In the genomic region with DNA sequence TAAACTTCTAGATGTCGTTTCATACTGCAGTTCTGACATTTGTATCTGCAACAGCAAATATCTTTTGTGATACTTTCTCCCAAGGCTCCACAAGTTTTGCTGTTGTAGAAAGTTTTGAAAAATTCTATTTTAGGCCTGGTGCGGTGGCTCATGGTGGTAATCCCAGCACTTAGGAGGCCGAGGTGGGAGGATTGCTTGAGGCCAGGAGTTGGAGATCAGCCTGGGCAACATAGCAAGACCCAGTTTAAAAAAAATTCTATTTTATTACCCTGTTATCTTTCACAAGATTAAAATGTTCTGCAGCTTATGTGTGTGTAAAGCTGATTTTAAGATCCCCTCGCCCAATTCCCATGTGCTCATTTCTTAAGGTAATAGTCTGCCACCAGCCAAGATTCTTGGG, we compare ENCODE assay signal across 12 cellular contexts. TPM values are rescaled to one million over a fixed set of nuclear protein-coding genes. Genes with fewer than 3 reads are reported as not detected.
A peak's percentile ranks its signal among the peaks of the same experiment; 100 is the strongest.
DNase-seq lines count a peak whose midpoint lies in the region; ATAC-seq and TF ChIP-seq lines count a peak whose summit lies in the region.
"Had no signal": no experiment of that assay in that cellular context is flagged by ENCODE, and none has a peak within 500 bp of the region (broad histone marks: within the 10 kb centered on the region; RNA-seq: fewer than 3 reads in every experiment).

No MANE protein-coding gene starts in this region.

- H3K27ac Mint-ChIP-seq in activated T-helper 1 cell treated with anti-CD3 and anti-CD28 coated beads, Interleukin-12 subunit alpha, Interleukin-12 subunit beta, Interleukin-2, Interleukin-4 antibody, amounts not matched to agents 30 ng/mL and 10 ng/mL and 1 ng/mL, durations not matched to agents 14 hours and 24 hours and 36 hours, result peak overlapping the region; percentile 15

- H3K9me3 ChIP-seq in left ventricle myocardium inferior (replicated peaks) (no peaks in the 10 kb centered on the region), iPS-18a (ENCODE audit: control insufficient read depth, low read depth, low read length) (no peaks in the 10 kb centered on the region), thyroid gland (no peaks in the 10 kb centered on the region)
- H3K9me3 ChIP-seq: tibial nerve had no signal

- intact Hi-C loops in left ventricle myocardium inferior (cut with micrococcal nuclease) (no loop called here), left ventricle myocardium superior (cut with micrococcal nuclease) (no loop called here), thyroid gland (cut with DNase I) (loop anchor here (5.0 kb wide), 1 partner anchor 66 kb away; the partner anchor contains the start of genes ARF5 and GCC1)
- intact Hi-C loops in activated T-helper 1 cell treated with anti-CD3 and anti-CD28 coated beads, Interleukin-12 subunit alpha, Interleukin-12 subunit beta, Interleukin-2, Interleukin-4 antibody, amounts not matched to agents 30 ng/mL and 10 ng/mL and 1 ng/mL, durations not matched to agents 14 hours and 24 hours and 36 hours (cut with micrococcal nuclease), result loop anchor here (5.0 to 10.0 kb wide), 5 partner anchors 204 to 881 kb away; partner anchors contain the start of genes HILPDA and IMPDH1

- peak overlapping the region; percentile 100 for H3K4me3 Mint-ChIP-seq in activated T-helper 1 cell treated with anti-CD3 and anti-CD28 coated beads, Interleukin-12 subunit alpha, Interleukin-12 subunit beta, Interleukin-2, Interleukin-4 antibody, amounts not matched to agents 30 ng/mL and 10 ng/mL and 1 ng/mL, durations not matched to agents 14 hours and 24 hours and 36 hours

- H3K4me1 ChIP-seq in left ventricle myocardium inferior (peaks cover 53% of the 10 kb centered on the region), iPS-18a (ENCODE audit: control insufficient read depth, low read depth, low read length) (peaks cover 17% of the 10 kb centered on the region), urinary bladder (ENCODE audit: insufficient read depth) (peaks cover 2% of the 10 kb centered on the region), thyroid gland (peaks cover 21 to 36% of the 10 kb centered on the region in 2 donors)

- peak overlapping the region; percentile 83 for H3K9ac ChIP-seq in iPS-18a (ENCODE audit: low read length)

- H3K27me3 ChIP-seq in left ventricle myocardium inferior (ENCODE audit: low read depth) (no peaks in the 10 kb centered on the region), iPS-18a (ENCODE audit: control insufficient read depth, insufficient read depth, low read length) (no peaks in the 10 kb centered on the region), thyroid gland (no peaks in the 10 kb centered on the region)
- H3K27me3 ChIP-seq: tibial nerve had no signal

- H3K36me3 ChIP-seq in left ventricle myocardium inferior (no peaks in the 10 kb centered on the region), iPS-18a (ENCODE audit: control insufficient read depth, low read depth, low read length) (peaks cover 3% of the 10 kb centered on the region), urinary bladder (ENCODE audit: insufficient read depth) (peaks cover 1% of the 10 kb centered on the region), thyroid gland (no peaks in the 10 kb centered on the region)
- H3K36me3 ChIP-seq: tibial nerve had no signal

- ATAC-seq in left ventricle myocardium superior (no peak), GM19452 (IDR thresholded peaks at IDR 0.05; ENCODE audit: unreplicated experiment) (no peak), HG02852 (IDR thresholded peaks at IDR 0.05; ENCODE audit: unreplicated experiment) (no peak)

- TF ChIP-seq CTCF in left ventricle myocardium inferior (IDR thresholded peaks at IDR 0.05; ENCODE audit: borderline replicate concordance) (no peak), thyroid gland (IDR thresholded peaks at IDR 0.05) (no peak)

- peaks cover 56% of the 10 kb centered on the region for H3K4me1 Mint-ChIP-seq in activated T-helper 1 cell treated with anti-CD3 and anti-CD28 coated beads, Interleukin-12 subunit alpha, Interleukin-12 subunit beta, Interleukin-2, Interleukin-4 antibody, amounts not matched to agents 30 ng/mL and 10 ng/mL and 1 ng/mL, durations not matched to agents 14 hours and 24 hours and 36 hours (ENCODE audit: low read depth)

- H3K27ac ChIP-seq in left ventricle myocardium inferior (replicated peaks), result no peak overlapping the region
- H3K27ac ChIP-seq in iPS-18a (ENCODE audit: low read length), result no peak overlapping the region
- H3K27ac ChIP-seq in urinary bladder (ENCODE audit: low read depth), result no peak overlapping the region
- H3K27ac ChIP-seq in thyroid gland, result no peak overlapping the region

- no peak for TF ChIP-seq POLR2A in thyroid gland (IDR thresholded peaks at IDR 0.05)

- H3K36me3 Mint-ChIP-seq in activated T-helper 1 cell treated with anti-CD3 and anti-CD28 coated beads, Interleukin-12 subunit alpha, Interleukin-12 subunit beta, Interleukin-2, Interleukin-4 antibody, amounts not matched to agents 30 ng/mL and 10 ng/mL and 1 ng/mL, durations not matched to agents 14 hours and 24 hours and 36 hours (ENCODE audit: low read depth), result peaks cover 32% of the 10 kb centered on the region

- no peaks in the 10 kb centered on the region for H3K9me3 Mint-ChIP-seq in activated T-helper 1 cell treated with anti-CD3 and anti-CD28 coated beads, Interleukin-12 subunit alpha, Interleukin-12 subunit beta, Interleukin-2, Interleukin-4 antibody, amounts not matched to agents 30 ng/mL and 10 ng/mL and 1 ng/mL, durations not matched to agents 14 hours and 24 hours and 36 hours

- DNase-seq in left ventricle myocardium inferior (no peak), left ventricle myocardium superior (no peak), thyroid gland (no peak)
- DNase-seq in activated T-helper 1 cell treated with anti-CD3 and anti-CD28 coated beads, Interleukin-12 subunit alpha, Interleukin-12 subunit beta, Interleukin-2, Interleukin-4 antibody, amounts not matched to agents 30 ng/mL and 10 ng/mL and 1 ng/mL, durations not matched to agents 14 hours and 24 hours and 36 hours (ENCODE audit: low spot score), result no peak
- DNase-seq: DMS153, hippocampal formation, NCI-H748 treated with DMSO at 0.1 percent for 48 hours had no signal

- H3K27me3 Mint-ChIP-seq in activated T-helper 1 cell treated with anti-CD3 and anti-CD28 coated beads, Interleukin-12 subunit alpha, Interleukin-12 subunit beta, Interleukin-2, Interleukin-4 antibody, amounts not matched to agents 30 ng/mL and 10 ng/mL and 1 ng/mL, durations not matched to agents 14 hours and 24 hours and 36 hours (ENCODE audit: insufficient read depth), result no peaks in the 10 kb centered on the region

- 89% methylated on average over 4 of the region's 4 CpGs for WGBS in urinary bladder
- 92 to 96% methylated on average over 4 of the region's 4 CpGs for WGBS in thyroid gland, 2 donors

- H3K4me3 ChIP-seq in left ventricle myocardium inferior, result peak overlapping the region; percentile 87
- peak overlapping the region; percentile 97 for H3K4me3 ChIP-seq in iPS-18a (ENCODE audit: low read length)
- peak overlapping the region; percentile 5 for H3K4me3 ChIP-seq in urinary bladder (ENCODE audit: low read depth, low read length)
- H3K4me3 ChIP-seq in thyroid gland (replicated peaks in 1 of 3), result no peak overlapping the region

RNA-seq across cellular contexts. Expression of gene SND1, which starts 1.4 kb away (rescaled TPM):
- total RNA-seq in left ventricle myocardium inferior (71.6 TPM), left ventricle myocardium superior (92.3 TPM), urinary bladder (89.8 TPM), thyroid gland (100 to 1,000 TPM; 126 to 167 (median 144) TPM)
- total RNA-seq in activated T-helper 1 cell treated with anti-CD3 and anti-CD28 coated beads, Interleukin-12 subunit alpha, Interleukin-12 subunit beta, Interleukin-2, Interleukin-4 antibody, amounts not matched to agents 30 ng/mL and 10 ng/mL and 1 ng/mL, durations not matched to agents 14 hours and 24 hours and 36 hours, result 281 and 292 TPM in 2 replicates
- polyA plus RNA-seq in urinary bladder, result 102 TPM

RNA-seq across cellular contexts. Expression of gene PAX4, which starts 35.5 kb away (rescaled TPM):
- total RNA-seq in left ventricle myocardium inferior (not detected), left ventricle myocardium superior (not detected), urinary bladder (not detected), thyroid gland (not detected)
- total RNA-seq in activated T-helper 1 cell treated with anti-CD3 and anti-CD28 coated beads, Interleukin-12 subunit alpha, Interleukin-12 subunit beta, Interleukin-2, Interleukin-4 antibody, amounts not matched to agents 30 ng/mL and 10 ng/mL and 1 ng/mL, durations not matched to agents 14 hours and 24 hours and 36 hours, result not detected in 2 replicates
- polyA plus RNA-seq in urinary bladder, result not detected
- total RNA-seq: tibial nerve had no signal

RNA-seq across cellular contexts. Expression of gene FSCN3, which starts 59.9 kb away (rescaled TPM):
- total RNA-seq in left ventricle myocardium inferior, result not detected
- total RNA-seq in left ventricle myocardium superior, result not detected
- 0.93 and 1.4 TPM in 2 replicates for total RNA-seq in activated T-helper 1 cell treated with anti-CD3 and anti-CD28 coated beads, Interleukin-12 subunit alpha, Interleukin-12 subunit beta, Interleukin-2, Interleukin-4 antibody, amounts not matched to agents 30 ng/mL and 10 ng/mL and 1 ng/mL, durations not matched to agents 14 hours and 24 hours and 36 hours
- total RNA-seq in urinary bladder, result 0.85 TPM
- polyA plus RNA-seq in urinary bladder, result 0.14 TPM
- 1 to 10 TPM in 1 of 4 donors, under 1 TPM in 1, not detected in 2; 0.67 to 3.2 TPM for total RNA-seq in thyroid gland

Comparison
In these comparisons a context has a peak if more than half of its experiments do, and no peak if none do; other contexts are left out.
1. H3K4me3 ChIP-seq: peak in left ventricle myocardium inferior (single experiment), iPS-18a (single experiment) and urinary bladder (single experiment); none in thyroid gland (0 of 3).
2. intact Hi-C loops: an anchor here in activated T-helper 1 cell treated with anti-CD3 and anti-CD28 coated beads, Interleukin-12 subunit alpha, Interleukin-12 subunit beta, Interleukin-2, Interleukin-4 antibody, amounts not matched to agents 30 ng/mL and 10 ng/mL and 1 ng/mL, durations not matched to agents 14 hours and 24 hours and 36 hours (5.0 to 10.0 kb wide) and thyroid gland (5.0 kb wide); none called in left ventricle myocardium inferior and left ventricle myocardium superior.